27 cellular contexts compared by ENCODE assay signal in genomic region chr5:175855041-175855720, GRCh38. TPM values are rescaled to one million over a fixed set of nuclear protein-coding genes. Genes with fewer than 3 reads are reported as not detected.
DNase-seq lines count a peak whose midpoint lies in the region; ATAC-seq, FAIRE-seq and TF ChIP-seq lines count a peak whose summit lies in the region.
"Had no signal": no experiment of that assay in that cellular context is flagged by ENCODE, and none has a peak within 500 bp of the region (broad histone marks: within the 10 kb centered on the region; RNA-seq: fewer than 3 reads in every experiment).

No MANE protein-coding gene starts in this region.

- no peak overlapping the region for H3K18ac ChIP-seq in H1 (ENCODE audit: extremely low read depth, low read length)

- H3K79me1 ChIP-seq in H1 (ENCODE audit: low read depth, low read length) = no peaks in the 10 kb centered on the region

- H2AK5ac ChIP-seq in H1 (ENCODE audit: low read depth, low read length) = no peak overlapping the region

- no peak overlapping the region for H4K8ac ChIP-seq in H1 (ENCODE audit: extremely low read depth, insufficient read depth, low read length)

- peaks cover 0 to 4% of the 10 kb centered on the region in 2 experiments for H4K20me1 ChIP-seq in H1 (replicated peaks in 1 of 2; ENCODE audit: control insufficient read depth in 1 of 2, insufficient read depth in 2 of 2, low read length in 2 of 2)

- H3K14ac ChIP-seq in H1 (ENCODE audit: insufficient read length) = no peak overlapping the region

- H3K9ac ChIP-seq in H1 (replicated peaks in 1 of 4; ENCODE audit: extremely low read depth in 1 of 4, low read depth in 3 of 4, low read length in 3 of 4) = no peak overlapping the region
- H3K9ac ChIP-seq: KMS-11 had no signal

- DNase-seq in SHP77 (lab: John Stamatoyannopoulos, UW) (peak; percentile 81 to 89), SHP77 treated with DMSO at 0.1 percent for 48 hours (lab: John Stamatoyannopoulos, UW) (no peak), NCI-H524 treated with DMSO at 0.1 percent for 48 hours (lab: John Stamatoyannopoulos, UW) (peak; percentile 81), H1 (ENCODE audit: low read depth in 1 of 2, low spot score in 2 of 2) (no peak), NCI-H1694 treated with DMSO at 0.1 percent for 48 hours (lab: John Stamatoyannopoulos, UW) (no peak), NCI-H2107 (lab: John Stamatoyannopoulos, UW) (no peak)
- DNase-seq: Calu3; CD8-positive, alpha-beta memory T cell; MM.1S; NCI-H187 treated with DMSO at 0.1 percent for 48 hours; NCI-H510A; NK-92 treated with Interleukin-12 subunit alpha and Interleukin-12 subunit beta, amount 100 ng/mL, for 24 hours; PC-3; T-helper 9 cell had no signal

- H2BK15ac ChIP-seq in H1 (ENCODE audit: low read length) = no peak overlapping the region

- FAIRE-seq in H1 (lab: Jason Lieb, UNC) = no peak
- FAIRE-seq: G401.6, GM12892, GM19239 had no signal

- H2BK5ac ChIP-seq in H1 (ENCODE audit: low read depth, low read length) = no peak overlapping the region

- no peak for TF ChIP-seq RAD21 in H1 (IDR thresholded peaks at IDR 0.05 in 1 of 2, conservative IDR thresholded peaks at IDR 0.05 in 1 of 2; ENCODE audit: low read depth in 2 of 2, low read length in 2 of 2)

- TF ChIP-seq CTCF in H1 (IDR thresholded peaks at IDR 0.05; ENCODE audit: control extremely low read depth in 1 of 3, insufficient read depth in 1 of 3, low read depth in 1 of 3, low read length in 3 of 3) = no peak

- no peak for TF ChIP-seq POLR2A in H1 (IDR thresholded peaks at IDR 0.05; ENCODE audit: control extremely low read depth in 1 of 2, low read depth in 2 of 2, low read length in 2 of 2)

- no peak overlapping the region for H2BK20ac ChIP-seq in H1 (ENCODE audit: low read length)

- peaks cover 0 to 6% (median 1%) of the 10 kb centered on the region in 4 experiments; a peak in 4 of 7 replicates for H3K4me1 ChIP-seq in H1 (replicated peaks in 1 of 4; ENCODE audit: control insufficient read depth in 3 of 4, insufficient read depth in 4 of 4, low read length in 3 of 4)

- no peaks in the 10 kb centered on the region for H3K36me3 ChIP-seq in H1 (ENCODE audit: control insufficient read depth in 2 of 4, insufficient read depth in 4 of 4, low read length in 3 of 4)

- H3K27ac ChIP-seq in H1 (ENCODE audit: low read depth, low read length) = no peak overlapping the region
- H3K27ac ChIP-seq: C4-2B, KMS-11 had no signal

- CTCF ChIA-PET in H1 (lab: Charles Lee; ENCODE audit: partially characterized antibody) = interaction anchor here (0.7 to 6.9 kb wide), 7 partner anchors 13 to 125 kb away, joined by 3 to 35 read pairs (median 5); partner anchors contain the start of gene CPLX2

- H3K27me3 ChIP-seq in H1 (replicated peaks in 1 of 4; ENCODE audit: control insufficient read depth in 3 of 4, extremely low read depth in 1 of 4, insufficient read depth in 3 of 4, low read length in 3 of 4) = no peaks in the 10 kb centered on the region

- no peak overlapping the region for H3K4me3 ChIP-seq in H1 (ENCODE audit: extremely low read depth in 1 of 4, insufficient read depth in 2 of 4, low read depth in 3 of 4, low read length in 4 of 4)

- no peak overlapping the region for H3K23ac ChIP-seq in H1 (ENCODE audit: insufficient read length)

- no peak overlapping the region for H2BK120ac ChIP-seq in H1 (replicated peaks; ENCODE audit: low read depth, low read length)

- H3K23me2 ChIP-seq in H1 (ENCODE audit: low read depth, low read length) = no peaks in the 10 kb centered on the region

- no peak overlapping the region for H3K4ac ChIP-seq in H1 (replicated peaks; ENCODE audit: insufficient read length, low read depth, low read length)

- no peak overlapping the region for H2AFZ ChIP-seq in H1 (ENCODE audit: low read length)

- POLR2A ChIA-PET in H1 (lab: Charles Lee; ENCODE audit: partially characterized antibody) = interaction anchor here (1.3 kb wide), 1 partner anchor 16 kb away, joined by 3 read pairs; the partner anchor contains the start of gene CPLX2

- H4K91ac ChIP-seq in H1 (replicated peaks; ENCODE audit: insufficient read length, low read length) = no peak overlapping the region

- ATAC-seq in GM18870 (IDR thresholded peaks at IDR 0.05; ENCODE audit: unreplicated experiment) = no peak
- ATAC-seq: HCT116, PC-3, Right ventricle myocardium inferior had no signal

- WGBS in H1 (ENCODE audit: extremely low coverage in 1 of 2, insufficient coverage in 1 of 2, insufficient read length in 1 of 2, insufficient replicate concordance in 2 of 2, low coverage in 1 of 2, low lambda C conversion rate in 2 of 2, missing lambda C conversion rate in 1 of 2), 2 experiments = 87% methylated on average over 9 of the region's 9 CpGs; no CpG with 5 or more reads in 1 of the 2 experiments

- H3K4me2 ChIP-seq in H1 (ENCODE audit: insufficient read depth in 1 of 2, low read depth in 2 of 2, low read length in 2 of 2) = no peak overlapping the region
- H3K4me2 ChIP-seq: KMS-11 had no signal

- no peak overlapping the region for H3K56ac ChIP-seq in H1 (replicated peaks; ENCODE audit: insufficient read length, low read depth, low read length)

- H4K5ac ChIP-seq in H1 (ENCODE audit: insufficient read length, low read depth, low read length) = no peak overlapping the region

- H2BK12ac ChIP-seq in H1 (ENCODE audit: low read depth, low read length) = no peak overlapping the region

- TF ChIP-seq EP300 in H1 (IDR thresholded peaks at IDR 0.05; ENCODE audit: borderline replicate concordance in 1 of 2, low read depth in 2 of 2, low read length in 2 of 2) = no peak

- H3K9me3 ChIP-seq in H1 (ENCODE audit: insufficient read depth in 2 of 2, low read depth in 1 of 2, low read length in 1 of 2) = no peaks in the 10 kb centered on the region

- no peaks in the 10 kb centered on the region for H3K79me2 ChIP-seq in H1 (ENCODE audit: control insufficient read depth in 1 of 2, insufficient read depth in 2 of 2, low read length in 2 of 2)

TF ChIP-seq in H1, 55 proteins besides CTCF, POLR2A, EP300 and RAD21:
- TF ChIP-seq SIX5 (IDR thresholded peaks at IDR 0.05; ENCODE audit: low read depth, low read length) (no peak), KDM1A (IDR thresholded peaks at IDR 0.05; ENCODE audit: borderline replicate concordance, low read length) (0 out of 2 replicates have a peak, but pooled peaks have one; percentile 15)

RNA-seq across cellular contexts. Expression of gene CPLX2, which starts 16.2 kb away (rescaled TPM):
- 0.32 and 0.42 TPM in 2 replicates for total RNA-seq in H1 (2021; fragmentation: NEBNext Ultra II Directional; extraction: Animal tissue kit (Norgen Biotek cat#: 25700))
- polyA plus RNA-seq in H1 (2011; rRNA removed) = 0.28 and 0.35 TPM in 2 replicates
- 0.40 TPM for polyA plus RNA-seq in H1 (2011; cell fraction: cytosol; rRNA removed)
- polyA plus RNA-seq in H1 (2011; cell fraction: nucleus; rRNA removed) = 0.24 TPM
- 0.39 to 1.3 TPM (median 0.99 TPM) in 4 replicates for polyA plus RNA-seq in H1 (2012, experiment 1 of 2)
- polyA plus RNA-seq in H1 (2012, experiment 2 of 2) = 0.55 TPM
- 0.14 TPM for polyA plus RNA-seq in H1 (2013, experiment 1 of 2)
- polyA plus RNA-seq in H1 (2013, experiment 2 of 2) = 0.18 TPM
- 0.32 and 0.37 TPM in 2 replicates for polyA minus RNA-seq in H1 (2011; rRNA and poly(A)+ RNA removed)
- not detected for polyA minus RNA-seq in H1 (2011; cell fraction: cytosol; rRNA and poly(A)+ RNA removed)
- not detected for polyA minus RNA-seq in H1 (2011; cell fraction: nucleus; rRNA and poly(A)+ RNA removed)
- total RNA-seq: Calu3; CD8-positive, alpha-beta memory T cell; H4; Right ventricle myocardium inferior; RPMI7951; SK-MEL-5; T-helper 1 cell treated with Interleukin-12 subunit alpha and Interleukin-12 subunit beta and Interleukin-4 antibody, amounts not matched to agents 30 ng/mL and 1 ng/mL, for 36 hours had no signal
- polyA plus RNA-seq: CD8-positive, alpha-beta memory T cell; IgD-negative memory B cell had no signal

Comparison
In these comparisons a context has a peak if more than half of its experiments do, and no peak if none do; other contexts are left out.
1. DNase-seq: peak in SHP77 (2 of 2) and NCI-H524 treated with DMSO at 0.1 percent for 48 hours (single experiment); none in SHP77 treated with DMSO at 0.1 percent for 48 hours (single experiment), H1 (0 of 2), NCI-H1694 treated with DMSO at 0.1 percent for 48 hours (single experiment) and NCI-H2107 (single experiment).